Comparison of ENCODE assay signal across 1 cellular context in genomic region chr6:20826378-20826777, GRCh38.
A peak's percentile ranks its signal among the peaks of the same experiment; 100 is the strongest.
TF ChIP-seq lines count a peak whose summit lies in the region.

No MANE protein-coding gene starts in this region.

TF ChIP-seq in K562, 482 proteins besides CTCF, POLR2A, EP300 and RAD21 (continued from another document and continues in another):
- TF ChIP-seq KLF10 (CRISPR knock-in tag; IDR thresholded peaks at IDR 0.05) (no peak), CBX2 (IDR thresholded peaks at IDR 0.05; ENCODE audit: insufficient read depth, low read length, poor library complexity, severe bottlenecking) (no peak), ARID2 (IDR thresholded peaks at IDR 0.05) (no peak), ZBTB8A (IDR thresholded peaks at IDR 0.05; ENCODE audit: partially characterized antibody) (no peak), ZNF175 (CRISPR knock-in tag; IDR thresholded peaks at IDR 0.05; ENCODE audit: low read depth) (no peak), CHD2 (IDR thresholded peaks at IDR 0.05; ENCODE audit: low read depth, low read length) (no peak), MYBL2 (IDR thresholded peaks at IDR 0.05; ENCODE audit: low read depth) (no peak; the same call in 1 of the 2 replicates), MYBL2 (CRISPR knock-in tag; IDR thresholded peaks at IDR 0.05; ENCODE audit: borderline replicate concordance) (no peak), RBBP5 (IDR thresholded peaks at IDR 0.05; ENCODE audit: borderline replicate concordance, insufficient read depth, low read length, poor library complexity, severe bottlenecking) (no peak), SMARCB1 (IDR thresholded peaks at IDR 0.05; ENCODE audit: insufficient read length, low read depth) (no peak), PHF21A (IDR thresholded peaks at IDR 0.05; ENCODE audit: borderline replicate concordance, low read depth) (no peak), POLR3G (IDR thresholded peaks at IDR 0.05; ENCODE audit: extremely low read depth, insufficient read length, insufficient replicate concordance) (no peak), SMAD4 (CRISPR knock-in tag; conservative IDR thresholded peaks at IDR 0.05) (peak; percentile 75), POLR2G (IDR thresholded peaks at IDR 0.05; ENCODE audit: low read depth, low read length) (no peak), PURB (CRISPR knock-in tag; IDR thresholded peaks at IDR 0.05; ENCODE audit: low read depth) (no peak), MGA (IDR thresholded peaks at IDR 0.05) (no peak), ZNF354B (CRISPR knock-in tag; IDR thresholded peaks at IDR 0.05) (no peak), HLTF (IDR thresholded peaks at IDR 0.05) (no peak), PPARD (CRISPR knock-in tag; IDR thresholded peaks at IDR 0.05) (no peak), BRF1 (IDR thresholded peaks at IDR 0.05; ENCODE audit: borderline replicate concordance, extremely low read depth, insufficient read length) (no peak), PBX2 (CRISPR knock-in tag; IDR thresholded peaks at IDR 0.05; ENCODE audit: low read depth) (no peak), PBX2 (tag; conservative IDR thresholded peaks at IDR 0.05; ENCODE audit: low read depth) (no peak), ZNF830 (CRISPR knock-in tag; IDR thresholded peaks at IDR 0.05) (no peak), NCOR1 (IDR thresholded peaks at IDR 0.05) (peak; percentile 79), ARHGAP35 (IDR thresholded peaks at IDR 0.05; ENCODE audit: partially characterized antibody) (no peak), HDAC8 (tag; IDR thresholded peaks at IDR 0.05) (no peak), GMEB1 (CRISPR knock-in tag; IDR thresholded peaks at IDR 0.05) (no peak), MCM3 (IDR thresholded peaks at IDR 0.05) (no peak), SLC30A9 (CRISPR knock-in tag; IDR thresholded peaks at IDR 0.05) (no peak), FOS (IDR thresholded peaks at IDR 0.05; ENCODE audit: extremely low read depth, insufficient read length) (peak; percentile 47), ESRRB (CRISPR knock-in tag; IDR thresholded peaks at IDR 0.05; ENCODE audit: borderline replicate concordance) (no peak), NBN (IDR thresholded peaks at IDR 0.05; ENCODE audit: low read depth) (no peak), SREBF2 (CRISPR knock-in tag; IDR thresholded peaks at IDR 0.05) (no peak), PCBP2 (IDR thresholded peaks at IDR 0.05; ENCODE audit: low read depth, low read length, poor library complexity, severe bottlenecking) (no peak), IRF2 (CRISPR knock-in tag; IDR thresholded peaks at IDR 0.05) (no peak), ZFP1 (CRISPR knock-in tag; IDR thresholded peaks at IDR 0.05) (no peak), CTBP1 (IDR thresholded peaks at IDR 0.05; ENCODE audit: borderline replicate concordance) (no peak), SPI1 (IDR thresholded peaks at IDR 0.05; ENCODE audit: borderline replicate concordance, low read depth, low read length) (no peak), HDAC3 (IDR thresholded peaks at IDR 0.05; ENCODE audit: borderline replicate concordance, partially characterized antibody) (peak; percentile 31), ZKSCAN3 (CRISPR knock-in tag; IDR thresholded peaks at IDR 0.05) (no peak), ZNF174 (CRISPR knock-in tag; IDR thresholded peaks at IDR 0.05) (no peak), NFE2 (IDR thresholded peaks at IDR 0.05; ENCODE audit: low read depth) (no peak), ZFP30 (CRISPR knock-in tag; IDR thresholded peaks at IDR 0.05; ENCODE audit: borderline replicate concordance) (no peak), ZC3H8 (IDR thresholded peaks at IDR 0.05) (no peak), BRD4 (IDR thresholded peaks at IDR 0.05) (no peak), RFX7 (CRISPR knock-in tag; IDR thresholded peaks at IDR 0.05) (no peak), CXXC5 (CRISPR knock-in tag; IDR thresholded peaks at IDR 0.05) (peak; percentile 50), SMAD1 (IDR thresholded peaks at IDR 0.05; ENCODE audit: low read depth, low read length, partially characterized antibody) (no peak)
- TF ChIP-seq, protein P1, sequence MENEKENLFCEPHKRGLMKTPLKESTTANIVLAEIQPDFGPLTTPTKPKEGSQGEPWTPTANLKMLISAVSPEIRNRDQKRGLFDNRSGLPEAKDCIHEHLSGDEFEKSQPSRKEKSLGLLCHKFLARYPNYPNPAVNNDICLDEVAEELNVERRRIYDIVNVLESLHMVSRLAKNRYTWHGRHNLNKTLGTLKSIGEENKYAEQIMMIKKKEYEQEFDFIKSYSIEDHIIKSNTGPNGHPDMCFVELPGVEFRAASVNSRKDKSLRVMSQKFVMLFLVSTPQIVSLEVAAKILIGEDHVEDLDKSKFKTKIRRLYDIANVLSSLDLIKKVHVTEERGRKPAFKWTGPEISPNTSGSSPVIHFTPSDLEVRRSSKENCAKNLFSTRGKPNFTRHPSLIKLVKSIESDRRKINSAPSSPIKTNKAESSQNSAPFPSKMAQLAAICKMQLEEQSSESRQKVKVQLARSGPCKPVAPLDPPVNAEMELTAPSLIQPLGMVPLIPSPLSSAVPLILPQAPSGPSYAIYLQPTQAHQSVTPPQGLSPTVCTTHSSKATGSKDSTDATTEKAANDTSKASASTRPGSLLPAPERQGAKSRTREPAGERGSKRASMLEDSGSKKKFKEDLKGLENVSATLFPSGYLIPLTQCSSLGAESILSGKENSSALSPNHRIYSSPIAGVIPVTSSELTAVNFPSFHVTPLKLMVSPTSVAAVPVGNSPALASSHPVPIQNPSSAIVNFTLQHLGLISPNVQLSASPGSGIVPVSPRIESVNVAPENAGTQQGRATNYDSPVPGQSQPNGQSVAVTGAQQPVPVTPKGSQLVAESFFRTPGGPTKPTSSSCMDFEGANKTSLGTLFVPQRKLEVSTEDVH (IDR thresholded peaks at IDR 0.05; ENCODE audit: low read depth, partially characterized antibody) = no peak
- TF ChIP-seq, protein P2, sequence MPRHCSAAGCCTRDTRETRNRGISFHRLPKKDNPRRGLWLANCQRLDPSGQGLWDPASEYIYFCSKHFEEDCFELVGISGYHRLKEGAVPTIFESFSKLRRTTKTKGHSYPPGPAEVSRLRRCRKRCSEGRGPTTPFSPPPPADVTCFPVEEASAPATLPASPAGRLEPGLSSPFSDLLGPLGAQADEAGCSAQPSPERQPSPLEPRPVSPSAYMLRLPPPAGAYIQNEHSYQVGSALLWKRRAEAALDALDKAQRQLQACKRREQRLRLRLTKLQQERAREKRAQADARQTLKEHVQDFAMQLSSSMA (CRISPR knock-in tag; IDR thresholded peaks at IDR 0.05) = no peak
- TF ChIP-seq, protein P3, sequence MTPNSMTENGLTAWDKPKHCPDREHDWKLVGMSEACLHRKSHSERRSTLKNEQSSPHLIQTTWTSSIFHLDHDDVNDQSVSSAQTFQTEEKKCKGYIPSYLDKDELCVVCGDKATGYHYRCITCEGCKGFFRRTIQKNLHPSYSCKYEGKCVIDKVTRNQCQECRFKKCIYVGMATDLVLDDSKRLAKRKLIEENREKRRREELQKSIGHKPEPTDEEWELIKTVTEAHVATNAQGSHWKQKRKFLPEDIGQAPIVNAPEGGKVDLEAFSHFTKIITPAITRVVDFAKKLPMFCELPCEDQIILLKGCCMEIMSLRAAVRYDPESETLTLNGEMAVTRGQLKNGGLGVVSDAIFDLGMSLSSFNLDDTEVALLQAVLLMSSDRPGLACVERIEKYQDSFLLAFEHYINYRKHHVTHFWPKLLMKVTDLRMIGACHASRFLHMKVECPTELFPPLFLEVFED (CRISPR knock-in tag; conservative IDR thresholded peaks at IDR 0.05) = no peak
- TF ChIP-seq, protein P4, sequence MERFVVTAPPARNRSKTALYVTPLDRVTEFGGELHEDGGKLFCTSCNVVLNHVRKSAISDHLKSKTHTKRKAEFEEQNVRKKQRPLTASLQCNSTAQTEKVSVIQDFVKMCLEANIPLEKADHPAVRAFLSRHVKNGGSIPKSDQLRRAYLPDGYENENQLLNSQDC (CRISPR knock-in tag; IDR thresholded peaks at IDR 0.05) = no peak
